Comparison of ENCODE assay signal across 9 cellular contexts in the genomic region with DNA sequence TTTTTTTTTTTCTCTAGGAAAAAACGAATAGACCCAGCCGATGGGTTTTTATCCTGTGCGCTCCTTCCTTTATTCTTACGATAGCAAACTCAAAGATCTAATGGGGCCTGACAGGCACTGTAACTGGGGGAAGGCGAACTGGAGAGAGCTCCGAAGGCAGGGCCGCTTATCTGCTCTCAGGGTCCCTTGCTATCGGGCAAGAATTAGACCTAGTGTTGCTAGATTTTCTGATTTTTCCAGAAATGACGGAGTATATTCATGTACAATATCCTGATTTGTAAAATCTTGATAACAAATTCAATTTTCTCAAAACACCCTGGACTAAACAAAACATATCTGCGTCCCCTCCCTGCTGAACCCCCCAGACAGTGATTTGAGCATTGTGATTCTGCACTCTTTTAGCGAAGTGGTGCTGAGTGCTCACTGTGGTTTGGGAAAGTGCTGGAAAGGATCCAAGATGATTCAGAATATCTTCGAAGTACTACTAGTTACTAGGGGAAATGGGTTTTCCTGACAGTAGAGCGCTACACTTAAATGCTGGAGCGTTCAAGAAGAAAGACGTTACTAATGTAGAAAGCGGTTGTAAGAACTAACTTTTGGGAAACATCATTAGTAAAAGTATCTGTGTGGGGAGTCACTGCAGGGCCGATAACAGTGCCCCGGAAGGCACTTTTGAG. TPM values are rescaled to one million over a fixed set of nuclear protein-coding genes. Genes with fewer than 3 reads are reported as not detected.
A peak's percentile ranks its signal among the peaks of the same experiment; 100 is the strongest.
DNase-seq lines count a peak whose midpoint lies in the region; ATAC-seq and TF ChIP-seq lines count a peak whose summit lies in the region.
"Had no signal": no experiment of that assay in that cellular context is flagged by ENCODE, and none has a peak within 500 bp of the region (broad histone marks: within the 10 kb centered on the region; RNA-seq: fewer than 3 reads in every experiment).

No MANE protein-coding gene starts in this region.

- H3K4me1 Mint-ChIP-seq in activated CD4-positive, alpha-beta T cell treated with anti-CD3 and anti-CD28 coated beads for 36 hours: peaks cover 7% of the 10 kb centered on the region
- peaks cover 2% of the 10 kb centered on the region for H3K4me1 Mint-ChIP-seq in activated CD8-positive, alpha-beta T cell treated with anti-CD3 and anti-CD28 coated beads for 36 hours (ENCODE audit: low read depth)

- no peak for DNase-seq in activated CD4-positive, alpha-beta T cell treated with anti-CD3 and anti-CD28 coated beads for 36 hours
- no peak for DNase-seq in activated CD4-positive, alpha-beta T cell treated with anti-CD3 and anti-CD28 coated beads for 4 hours
- no peak for DNase-seq in activated CD8-positive, alpha-beta T cell treated with anti-CD3 and anti-CD28 coated beads for 36 hours
- no peak for DNase-seq in left ventricle myocardium superior
- peak; percentile 24 for DNase-seq in prostate gland (ENCODE audit: low spot score)
- DNase-seq in NCI-H82 (lab: John Stamatoyannopoulos, UW): no peak
- no peak for DNase-seq in GM20000 (ENCODE audit: low spot score)
- DNase-seq: DND-41 had no signal

- no peaks in the 10 kb centered on the region for H3K27me3 ChIP-seq in prostate gland (replicated peaks; ENCODE audit: insufficient read depth)

- POLR2A ChIA-PET in activated CD4-positive, alpha-beta T cell treated with anti-CD3 and anti-CD28 coated beads for 36 hours (lab: Charles Lee): no interaction called here
- POLR2A ChIA-PET in activated CD8-positive, alpha-beta T cell treated with anti-CD3 and anti-CD28 coated beads for 36 hours (lab: Charles Lee): no interaction called here

- no peak overlapping the region for H3K27ac Mint-ChIP-seq in activated CD4-positive, alpha-beta T cell treated with anti-CD3 and anti-CD28 coated beads for 36 hours
- H3K27ac Mint-ChIP-seq in activated CD8-positive, alpha-beta T cell treated with anti-CD3 and anti-CD28 coated beads for 36 hours: no peak overlapping the region

- no peaks in the 10 kb centered on the region for H3K36me3 Mint-ChIP-seq in activated CD4-positive, alpha-beta T cell treated with anti-CD3 and anti-CD28 coated beads for 36 hours (ENCODE audit: low read depth)
- H3K36me3 Mint-ChIP-seq in activated CD8-positive, alpha-beta T cell treated with anti-CD3 and anti-CD28 coated beads for 36 hours (ENCODE audit: low read depth): no peaks in the 10 kb centered on the region

- CTCF ChIA-PET in activated CD4-positive, alpha-beta T cell treated with anti-CD3 and anti-CD28 coated beads for 36 hours (lab: Charles Lee): no interaction called here
- CTCF ChIA-PET in activated CD8-positive, alpha-beta T cell treated with anti-CD3 and anti-CD28 coated beads for 36 hours (lab: Charles Lee): no interaction called here

- no peaks in the 10 kb centered on the region for H3K9me3 Mint-ChIP-seq in activated CD4-positive, alpha-beta T cell treated with anti-CD3 and anti-CD28 coated beads for 36 hours (ENCODE audit: low read depth)
- no peaks in the 10 kb centered on the region for H3K9me3 Mint-ChIP-seq in activated CD8-positive, alpha-beta T cell treated with anti-CD3 and anti-CD28 coated beads for 36 hours

- no peak for TF ChIP-seq CTCF in activated CD8-positive, alpha-beta T cell treated with anti-CD3 and anti-CD28 coated beads for 36 hours (IDR thresholded peaks at IDR 0.05)
- TF ChIP-seq CTCF in prostate gland (IDR thresholded peaks at IDR 0.05) (no peak), GM20000 (IDR thresholded peaks at IDR 0.05; ENCODE audit: extremely low read depth, missing control alignments) (no peak)

- no peaks in the 10 kb centered on the region for H3K36me3 ChIP-seq in prostate gland

- WGBS in prostate gland: 17% methylated on average over 18 of the region's 18 CpGs

- H3K27me3 Mint-ChIP-seq in activated CD4-positive, alpha-beta T cell treated with anti-CD3 and anti-CD28 coated beads for 36 hours: peaks cover 50% of the 10 kb centered on the region
- H3K27me3 Mint-ChIP-seq in activated CD8-positive, alpha-beta T cell treated with anti-CD3 and anti-CD28 coated beads for 36 hours: peaks cover 45% of the 10 kb centered on the region

- no peak for TF ChIP-seq POLR2A in prostate gland (IDR thresholded peaks at IDR 0.05)

- peak overlapping the region; percentile 60 to 74 for H3K27ac ChIP-seq in prostate gland

- peak overlapping the region; percentile 41 for H3K4me3 Mint-ChIP-seq in activated CD4-positive, alpha-beta T cell treated with anti-CD3 and anti-CD28 coated beads for 36 hours
- peak overlapping the region; percentile 34 for H3K4me3 Mint-ChIP-seq in activated CD8-positive, alpha-beta T cell treated with anti-CD3 and anti-CD28 coated beads for 36 hours

- peak overlapping the region; percentile 68 to 83 for H3K4me3 ChIP-seq in prostate gland

- H3K9me3 ChIP-seq in prostate gland: no peaks in the 10 kb centered on the region

- intact Hi-C loops in activated CD4-positive, alpha-beta T cell treated with anti-CD3 and anti-CD28 coated beads for 36 hours (cut with DNase I, micrococcal nuclease): no loop called here
- intact Hi-C loops in activated CD8-positive, alpha-beta T cell treated with anti-CD3 and anti-CD28 coated beads for 36 hours (cut with micrococcal nuclease): no loop called here
- intact Hi-C loops in left ventricle myocardium superior (cut with micrococcal nuclease) (no loop called here), prostate gland (cut with DNase I) (loop anchor here (5.0 kb wide), 1 partner anchor 82 kb away; no protein-coding TSS in a partner anchor)

- ATAC-seq in activated CD4-positive, alpha-beta T cell treated with anti-CD3 and anti-CD28 coated beads for 36 hours: no peak
- no peak for ATAC-seq in activated CD8-positive, alpha-beta T cell treated with anti-CD3 and anti-CD28 coated beads for 36 hours
- ATAC-seq in left ventricle myocardium superior (peak; percentile 32), GM21825 (IDR thresholded peaks at IDR 0.05; ENCODE audit: unreplicated experiment) (no peak)

- H3K4me1 ChIP-seq in prostate gland (replicated peaks): peaks cover 21% of the 10 kb centered on the region

RNA-seq across cellular contexts. Expression of gene STXBP6, which starts 0.7 kb away (rescaled TPM):
- not detected for total RNA-seq in activated CD4-positive, alpha-beta T cell treated with anti-CD3 and anti-CD28 coated beads for 36 hours
- total RNA-seq in activated CD8-positive, alpha-beta T cell treated with anti-CD3 and anti-CD28 coated beads for 36 hours: not detected
- 43.5 TPM for total RNA-seq in left ventricle myocardium superior
- total RNA-seq in prostate gland: 10 to 100 TPM; 12.4 to 32.3 TPM

Comparison
In these comparisons a context has a peak if more than half of its experiments do, and no peak if none do; other contexts are left out.
1. RNA of gene STXBP6, which starts 0.7 kb away (total RNA-seq): 43.5 TPM in left ventricle myocardium superior (single experiment) and 12.4 to 32.3 TPM in prostate gland; not detected in activated CD8-positive, alpha-beta T cell treated with anti-CD3 and anti-CD28 coated beads for 36 hours and not detected in activated CD4-positive, alpha-beta T cell treated with anti-CD3 and anti-CD28 coated beads for 36 hours; every median in the first group is over 10 times any median in the second.